25 cellular contexts compared by ENCODE assay signal in the genomic region with DNA sequence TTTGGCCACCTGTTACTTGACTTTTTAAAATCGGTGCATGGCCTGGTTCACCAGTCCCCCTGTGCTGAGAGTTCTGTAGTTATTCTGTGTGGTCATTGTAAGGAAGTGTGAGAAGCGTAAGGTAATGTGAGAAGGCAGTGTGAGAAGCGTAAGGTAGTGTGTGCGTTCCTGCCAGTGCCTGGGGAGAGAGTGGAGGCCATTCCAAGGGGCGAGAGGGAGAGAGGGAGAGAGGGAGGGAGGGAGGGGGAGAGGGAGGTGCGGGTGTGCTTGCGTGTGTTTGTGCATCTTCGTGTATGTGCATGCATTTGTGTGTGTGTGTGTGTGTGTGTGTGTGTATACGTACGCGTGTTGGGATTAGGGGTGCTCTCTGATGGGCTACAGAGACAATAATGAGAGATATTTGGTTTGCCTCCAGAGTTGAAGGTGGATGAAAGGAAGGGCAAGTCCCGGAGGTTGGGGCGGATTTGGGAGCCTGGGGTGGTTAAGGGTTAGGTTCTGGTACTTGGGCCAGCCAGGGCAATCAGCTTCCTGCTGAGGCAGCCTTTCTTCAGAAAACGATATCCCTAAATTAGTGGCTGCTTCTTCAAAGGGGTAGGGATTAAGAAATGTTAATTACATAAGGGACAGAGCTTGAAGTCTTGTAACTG. TPM values are rescaled to one million over a fixed set of nuclear protein-coding genes. Genes with fewer than 3 reads are reported as not detected.
"Had no signal": no experiment of that assay in that cellular context is flagged by ENCODE, and none has a peak within 500 bp of the region (broad histone marks: within the 10 kb centered on the region; RNA-seq: fewer than 3 reads in every experiment).

No MANE protein-coding gene starts in this region.

- H3K27me3 Mint-ChIP-seq: activated CD4-positive, alpha-beta memory T cell treated with anti-CD3 and anti-CD28 coated beads for 36 hours; central memory CD8-positive, alpha-beta T cell had no signal

- H3K9me3 Mint-ChIP-seq: activated CD4-positive, alpha-beta memory T cell treated with anti-CD3 and anti-CD28 coated beads for 36 hours; activated T-cell treated with anti-CD3 and anti-CD28 coated beads, Interleukin-2, amount 50 U/mL, for 4 hours; brain; central memory CD8-positive, alpha-beta T cell; natural killer cell; stimulated activated naive B cell treated with anti-CD40 and anti-IgM and Interleukin-4, amounts not matched to agents 10 μg/mL and 1 μg/mL and 100 μg/mL, for 72 hours had no signal

- H3K4me1 ChIP-seq: foreskin keratinocyte, prostate gland, thyroid gland had no signal

- DNase-seq: activated CD4-positive, alpha-beta memory T cell treated with anti-CD3 and anti-CD28 coated beads for 36 hours; activated effector memory CD4-positive, alpha-beta T cell treated with Interleukin-2 at 50 U/mL for 16 hours; activated T-cell treated with anti-CD3 and anti-CD28 coated beads, Interleukin-2, amount 50 U/mL, for 4 hours; amniotic stem cell; effector CD4-positive, alpha-beta T cell; foreskin keratinocyte; glutamatergic neuron; hypothalamus; mesenchymal stem cell; natural killer cell; right cardiac atrium; stimulated activated CD4-positive, alpha-beta T cell treated with anti-CD3 and anti-CD28 coated beads, Interleukin-15, amount 100 ng/mL, for 24 hours; stimulated activated CD4-positive, alpha-beta T cell treated with anti-CD3 and anti-CD28 coated beads, Interleukin-4, amount 100 ng/mL, for 1 hour; stimulated activated naive B cell treated with anti-CD40 and anti-IgM and Interleukin-4, amounts not matched to agents 10 μg/mL and 1 μg/mL and 100 μg/mL, for 72 hours; T-helper 1 cell; T1000; thyroid gland had no signal

- H3K4me3 ChIP-seq: coronary artery, prostate gland, skin epidermis, thyroid gland had no signal

- H3K27me3 ChIP-seq: thyroid gland had no signal

- H3K36me3 Mint-ChIP-seq: activated naive CD8-positive, alpha-beta T cell; brain; natural killer cell had no signal

- FAIRE-seq: endothelial cell of umbilical vein, urothelium cell line had no signal

- H3K27ac Mint-ChIP-seq: activated CD4-positive, alpha-beta memory T cell treated with anti-CD3 and anti-CD28 coated beads for 36 hours; activated naive CD8-positive, alpha-beta T cell; natural killer cell; stimulated activated naive B cell treated with anti-CD40 and anti-IgM and Interleukin-4, amounts not matched to agents 10 μg/mL and 1 μg/mL and 100 μg/mL, for 72 hours had no signal

- H3K4me3 Mint-ChIP-seq: activated CD4-positive, alpha-beta memory T cell treated with anti-CD3 and anti-CD28 coated beads for 36 hours; activated naive CD8-positive, alpha-beta T cell; activated T-cell treated with anti-CD3 and anti-CD28 coated beads, Interleukin-2, amount 50 U/mL, for 4 hours; central memory CD8-positive, alpha-beta T cell; natural killer cell; stimulated activated naive B cell treated with anti-CD40 and anti-IgM and Interleukin-4, amounts not matched to agents 10 μg/mL and 1 μg/mL and 100 μg/mL, for 72 hours had no signal

- H3K4me1 Mint-ChIP-seq: central memory CD8-positive, alpha-beta T cell; natural killer cell; stimulated activated naive B cell treated with anti-CD40 and anti-IgM and Interleukin-4, amounts not matched to agents 10 μg/mL and 1 μg/mL and 100 μg/mL, for 72 hours had no signal

- H3K27ac ChIP-seq: coronary artery, foreskin keratinocyte, prostate gland, skin epidermis, thyroid gland had no signal

- H3K9me3 ChIP-seq: prostate gland, thyroid gland had no signal

- H3K36me3 ChIP-seq: prostate gland, thyroid gland had no signal

RNA-seq across cellular contexts. Expression of a gene that starts 53.7 kb away (rescaled TPM):
- total RNA-seq: endothelial cell of umbilical vein had no signal
- polyA plus RNA-seq: endothelial cell of umbilical vein had no signal
